In genomic region chr14:68549966-68550705, GRCh38 we compare ENCODE assay signal across 13 cellular contexts.
DNase-seq lines count a peak whose midpoint lies in the region; ATAC-seq and TF ChIP-seq lines count a peak whose summit lies in the region.
"Had no signal": no experiment of that assay in that cellular context is flagged by ENCODE, and none has a peak within 500 bp of the region (broad histone marks: within the 10 kb centered on the region; RNA-seq: fewer than 3 reads in every experiment).

No MANE protein-coding gene starts in this region.

- no peaks in the 10 kb centered on the region for H3K27me3 ChIP-seq in ACC112 (ENCODE audit: insufficient read depth, low read length)
- no peaks in the 10 kb centered on the region for H3K27me3 ChIP-seq in PC-9 (ENCODE audit: insufficient read depth, low read depth)
- H3K27me3 ChIP-seq in esophagus squamous epithelium, result no peaks in the 10 kb centered on the region
- no peaks in the 10 kb centered on the region for H3K27me3 ChIP-seq in prostate gland (replicated peaks; ENCODE audit: insufficient read depth)

- TF ChIP-seq CTCF in PC-9 (conservative IDR thresholded peaks at IDR 0.05) (no peak), esophagus squamous epithelium (IDR thresholded peaks at IDR 0.05) (no peak), prostate gland (IDR thresholded peaks at IDR 0.05) (no peak)

- POLR2A ChIA-PET in PC-9 (lab: Charles Lee; ENCODE audit: unreplicated experiment), result interaction anchor here (0.6 to 0.7 kb wide), 3 partner anchors 15 to 238 kb away, joined by 3 to 45 read pairs (median 4); no protein-coding TSS in a partner anchor

- no peak overlapping the region for H3K27ac Mint-ChIP-seq in activated T-helper 2 cell treated with anti-CD3 and anti-CD28 coated beads, Interferon-gamma antibody, Interleukin-2, Interleukin-4, amounts not matched to agents 10 μg/mL and 5 μg/mL and 100 μg/mL, durations not matched to agents 14 hours and 24 hours and 36 hours
- H3K27ac Mint-ChIP-seq: progenitor cell of endocrine pancreas had no signal

- no peak overlapping the region for H3K4me2 ChIP-seq in PC-9

- H3K4me1 ChIP-seq in ACC112 (ENCODE audit: control insufficient read depth, insufficient read depth, low read length, unreplicated experiment) (peaks cover 88% of the 10 kb centered on the region), PC-9 (replicated peaks; ENCODE audit: insufficient read depth) (peaks cover 85% of the 10 kb centered on the region), esophagus squamous epithelium (peaks cover 69 to 100% (median 77%) of the 10 kb centered on the region in 3 donors), prostate gland (replicated peaks) (peaks cover 34% of the 10 kb centered on the region)

- no peaks in the 10 kb centered on the region for H3K36me3 Mint-ChIP-seq in activated T-helper 2 cell treated with anti-CD3 and anti-CD28 coated beads, Interferon-gamma antibody, Interleukin-2, Interleukin-4, amounts not matched to agents 10 μg/mL and 5 μg/mL and 100 μg/mL, durations not matched to agents 14 hours and 24 hours and 36 hours (ENCODE audit: low read depth)

- H3F3A ChIP-seq in PC-9 (ENCODE audit: insufficient read depth, low read depth), result peaks cover 64% of the 10 kb centered on the region

- CTCF ChIA-PET in PC-9 (lab: Charles Lee), result no interaction called here

- H3K27ac ChIP-seq in ACC112 (ENCODE audit: low read depth, low read length) (peak overlapping the region; percentile 84), PC-9 (peak overlapping the region; percentile 45), esophagus squamous epithelium (peak overlapping the region; percentile 60 to 95 (median 78)), prostate gland (peak overlapping the region; percentile 69 to 70)

- H3K4me1 Mint-ChIP-seq in activated T-helper 2 cell treated with anti-CD3 and anti-CD28 coated beads, Interferon-gamma antibody, Interleukin-2, Interleukin-4, amounts not matched to agents 10 μg/mL and 5 μg/mL and 100 μg/mL, durations not matched to agents 14 hours and 24 hours and 36 hours (ENCODE audit: low read depth), result no peaks in the 10 kb centered on the region

- H3K9me3 Mint-ChIP-seq in activated T-helper 2 cell treated with anti-CD3 and anti-CD28 coated beads, Interferon-gamma antibody, Interleukin-2, Interleukin-4, amounts not matched to agents 10 μg/mL and 5 μg/mL and 100 μg/mL, durations not matched to agents 14 hours and 24 hours and 36 hours, result no peaks in the 10 kb centered on the region

- WGBS in esophagus squamous epithelium, 2 donors, result 67 to 71% methylated on average over 7 of the region's 8 CpGs
- 55% methylated on average over 8 of the region's 8 CpGs for WGBS in prostate gland

- TF ChIP-seq POLR2A in esophagus squamous epithelium (IDR thresholded peaks at IDR 0.05) (no peak), prostate gland (IDR thresholded peaks at IDR 0.05) (no peak)

- ATAC-seq in HG03469 (IDR thresholded peaks at IDR 0.05; ENCODE audit: unreplicated experiment) (no peak), HG03457 (IDR thresholded peaks at IDR 0.05; ENCODE audit: unreplicated experiment) (no peak)
- ATAC-seq: GM12878 had no signal

- H3K9me3 ChIP-seq in PC-9 (ENCODE audit: insufficient read depth, low read depth), result no peaks in the 10 kb centered on the region; the same call in 1 of the 2 replicates
- no peaks in the 10 kb centered on the region for H3K9me3 ChIP-seq in esophagus squamous epithelium
- H3K9me3 ChIP-seq in prostate gland, result no peaks in the 10 kb centered on the region

- intact Hi-C loops in PC-9 (cut with micrococcal nuclease; ENCODE audit: unreplicated experiment) (loop anchor here (2.0 to 10.0 kb wide), 2 partner anchors 145 to 405 kb away; no protein-coding TSS in a partner anchor), esophagus squamous epithelium (cut with DNase I) (loop anchor here (10.0 kb wide), 2 partner anchors 125 to 235 kb away; no protein-coding TSS in a partner anchor), prostate gland (cut with DNase I) (loop anchor here (5.0 kb wide), 2 partner anchors 242 to 303 kb away; partner anchors contain the start of gene ZFP36L1)
- intact Hi-C loops in activated T-helper 2 cell treated with anti-CD3 and anti-CD28 coated beads, Interferon-gamma antibody, Interleukin-2, Interleukin-4, amounts not matched to agents 10 μg/mL and 5 μg/mL and 100 μg/mL, durations not matched to agents 14 hours and 24 hours and 36 hours (cut with micrococcal nuclease), result no loop called here

- H4K20me1 ChIP-seq in PC-9 (ENCODE audit: insufficient read depth), result no peaks in the 10 kb centered on the region

- H3K4me3 ChIP-seq in ACC112 (ENCODE audit: low read depth, low read length) (no peak overlapping the region), PC-9 (no peak overlapping the region), esophagus squamous epithelium (no peak overlapping the region), prostate gland (no peak overlapping the region)
- H3K4me3 ChIP-seq: GM12878 had no signal

- H3K36me3 ChIP-seq in ACC112 (ENCODE audit: insufficient read depth, low read length) (no peaks in the 10 kb centered on the region), PC-9 (ENCODE audit: low read depth) (peaks cover 30% of the 10 kb centered on the region), esophagus squamous epithelium (no peaks in the 10 kb centered on the region), prostate gland (no peaks in the 10 kb centered on the region)

- no peak overlapping the region for H3K4me3 Mint-ChIP-seq in activated T-helper 2 cell treated with anti-CD3 and anti-CD28 coated beads, Interferon-gamma antibody, Interleukin-2, Interleukin-4, amounts not matched to agents 10 μg/mL and 5 μg/mL and 100 μg/mL, durations not matched to agents 14 hours and 24 hours and 36 hours (ENCODE audit: low read depth)

- no peaks in the 10 kb centered on the region for H3K9me2 ChIP-seq in PC-9 (ENCODE audit: insufficient read depth)

- DNase-seq in PC-9, result no peak
- no peak for DNase-seq in esophagus squamous epithelium (lab: John Stamatoyannopoulos, UW)
- DNase-seq in prostate gland (ENCODE audit: low spot score), result peak; percentile 41
- no peak for DNase-seq in SKM-1 treated with dmso at 0.1 percent for 144 hours (lab: John Stamatoyannopoulos, UW; ENCODE audit: unreplicated experiment)
- no peak for DNase-seq in activated T-helper 2 cell treated with anti-CD3 and anti-CD28 coated beads, Interferon-gamma antibody, Interleukin-2, Interleukin-4, amounts not matched to agents 10 μg/mL and 5 μg/mL and 100 μg/mL, durations not matched to agents 14 hours and 24 hours and 36 hours (ENCODE audit: low spot score)
- DNase-seq: activated CD4-positive, alpha-beta T cell treated with anti-CD3 and anti-CD28 coated beads, Interleukin-2, amount 50 U/mL, for 48 hours; C1 segment of cervical spinal cord; MM.1S had no signal

- H2AFZ ChIP-seq in ACC112 (ENCODE audit: low read length, unreplicated experiment), result peak overlapping the region; percentile 10
- H2AFZ ChIP-seq in PC-9, result no peak overlapping the region

- no TSS peak for BruUV-seq in PC-9 (replicated peaks; lab: Mats Ljungman, UMichigan)

- no peaks in the 10 kb centered on the region for H3K27me3 Mint-ChIP-seq in activated T-helper 2 cell treated with anti-CD3 and anti-CD28 coated beads, Interferon-gamma antibody, Interleukin-2, Interleukin-4, amounts not matched to agents 10 μg/mL and 5 μg/mL and 100 μg/mL, durations not matched to agents 14 hours and 24 hours and 36 hours (ENCODE audit: low read depth)
- H3K27me3 Mint-ChIP-seq: progenitor cell of endocrine pancreas had no signal

- no peaks in the 10 kb centered on the region for H3K79me2 ChIP-seq in ACC112 (ENCODE audit: control insufficient read depth, insufficient read depth, low read length, unreplicated experiment)
- peaks cover 65% of the 10 kb centered on the region for H3K79me2 ChIP-seq in PC-9 (ENCODE audit: low read depth)
